In genomic region chr7:2405601-2406345, GRCh38 we compare ENCODE assay signal across 8 cellular contexts. TPM values are rescaled to one million over a fixed set of nuclear protein-coding genes. Genes with fewer than 3 reads are reported as not detected.
A peak's percentile ranks its signal among the peaks of the same experiment; 100 is the strongest.
DNase-seq lines count a peak whose midpoint lies in the region; ATAC-seq lines count a peak whose summit lies in the region.

No MANE protein-coding gene starts in this region.

- H3K36me3 Mint-ChIP-seq in activated naive CD8-positive, alpha-beta T cell treated with anti-CD3 and anti-CD28 coated beads, Interleukin-2, amount 10 ng/mL, durations not matched to agents 7 days and 5 days, result peaks cover 28% of the 10 kb centered on the region

- peak overlapping the region; percentile 99 for H3K27ac Mint-ChIP-seq in activated naive CD8-positive, alpha-beta T cell treated with anti-CD3 and anti-CD28 coated beads, Interleukin-2, amount 10 ng/mL, durations not matched to agents 7 days and 5 days

- DNase-seq in OCI-M1 (lab: John Stamatoyannopoulos, UW) (peak; percentile 86), NCI-H187 (lab: John Stamatoyannopoulos, UW) (no peak), NCI-H2029 (lab: John Stamatoyannopoulos, UW) (no peak), foreskin melanocyte (no peak)
- DNase-seq in activated naive CD8-positive, alpha-beta T cell treated with anti-CD3 and anti-CD28 coated beads, Interleukin-2, amount 10 ng/mL, durations not matched to agents 7 days and 5 days, result peak; percentile 82
- peak; percentile 55 to 61 for DNase-seq in stimulated activated CD8-positive, alpha-beta memory T cell treated with anti-CD3 and anti-CD28 coated beads, Interleukin-2, amount 100 ng/mL, for 48 hours (ENCODE audit: low read depth in 2 of 2)

- peaks cover 54% of the 10 kb centered on the region for H3K4me1 Mint-ChIP-seq in activated naive CD8-positive, alpha-beta T cell treated with anti-CD3 and anti-CD28 coated beads, Interleukin-2, amount 10 ng/mL, durations not matched to agents 7 days and 5 days

- no peaks in the 10 kb centered on the region for H3K9me3 Mint-ChIP-seq in activated naive CD8-positive, alpha-beta T cell treated with anti-CD3 and anti-CD28 coated beads, Interleukin-2, amount 10 ng/mL, durations not matched to agents 7 days and 5 days

- H3K27me3 Mint-ChIP-seq in activated naive CD8-positive, alpha-beta T cell treated with anti-CD3 and anti-CD28 coated beads, Interleukin-2, amount 10 ng/mL, durations not matched to agents 7 days and 5 days, result no peaks in the 10 kb centered on the region

- ATAC-seq in GM18519 (IDR thresholded peaks at IDR 0.05; ENCODE audit: low FRiP score, unreplicated experiment), result peak; percentile 31
- ATAC-seq in HG02759 (IDR thresholded peaks at IDR 0.05; ENCODE audit: unreplicated experiment), result peak; percentile 46
- ATAC-seq in activated naive CD8-positive, alpha-beta T cell treated with anti-CD3 and anti-CD28 coated beads, Interleukin-2, amount 10 ng/mL, durations not matched to agents 7 days and 5 days (ENCODE audit: low read depth), result peak; percentile 46

- H3K4me3 Mint-ChIP-seq in activated naive CD8-positive, alpha-beta T cell treated with anti-CD3 and anti-CD28 coated beads, Interleukin-2, amount 10 ng/mL, durations not matched to agents 7 days and 5 days, result peak overlapping the region; percentile 89

- POLR2A ChIA-PET in activated naive CD8-positive, alpha-beta T cell treated with anti-CD3 and anti-CD28 coated beads, Interleukin-2, amount 10 ng/mL, durations not matched to agents 7 days and 5 days (lab: Charles Lee), result interaction anchor here (0.6 to 3.5 kb wide), 13 partner anchors 10 to 313 kb away, joined by 3 to 38 read pairs (median 5); partner anchors contain the start of genes EIF3B and SNX8

RNA-seq across cellular contexts. Expression of gene CHST12, which starts 2.4 kb away (rescaled TPM):
- 10 to 100 TPM; 49.5 to 51.1 TPM for total RNA-seq in activated naive CD8-positive, alpha-beta T cell treated with anti-CD3 and anti-CD28 coated beads, Interleukin-2, amount 10 ng/mL, durations not matched to agents 7 days and 5 days

RNA-seq across cellular contexts. Expression of gene EIF3B, which starts 51.1 kb away (rescaled TPM):
- 100 to 1,000 TPM; 152 to 154 TPM for total RNA-seq in activated naive CD8-positive, alpha-beta T cell treated with anti-CD3 and anti-CD28 coated beads, Interleukin-2, amount 10 ng/mL, durations not matched to agents 7 days and 5 days

Comparison
In these comparisons a context has a peak if more than half of its experiments do, and no peak if none do; other contexts are left out.
1. DNase-seq: peak in OCI-M1 (single experiment), activated naive CD8-positive, alpha-beta T cell treated with anti-CD3 and anti-CD28 coated beads, Interleukin-2, amount 10 ng/mL, durations not matched to agents 7 days and 5 days (single experiment) and stimulated activated CD8-positive, alpha-beta memory T cell treated with anti-CD3 and anti-CD28 coated beads, Interleukin-2, amount 100 ng/mL, for 48 hours (2 of 2); none in NCI-H187 (0 of 2), NCI-H2029 (single experiment) and foreskin melanocyte (single experiment).
2. Peak in every context shown above with its lines, with median percentiles within 50 percentile points of each other: ATAC-seq.